ENCODE assay signal across 9 cellular contexts in the genomic region with DNA sequence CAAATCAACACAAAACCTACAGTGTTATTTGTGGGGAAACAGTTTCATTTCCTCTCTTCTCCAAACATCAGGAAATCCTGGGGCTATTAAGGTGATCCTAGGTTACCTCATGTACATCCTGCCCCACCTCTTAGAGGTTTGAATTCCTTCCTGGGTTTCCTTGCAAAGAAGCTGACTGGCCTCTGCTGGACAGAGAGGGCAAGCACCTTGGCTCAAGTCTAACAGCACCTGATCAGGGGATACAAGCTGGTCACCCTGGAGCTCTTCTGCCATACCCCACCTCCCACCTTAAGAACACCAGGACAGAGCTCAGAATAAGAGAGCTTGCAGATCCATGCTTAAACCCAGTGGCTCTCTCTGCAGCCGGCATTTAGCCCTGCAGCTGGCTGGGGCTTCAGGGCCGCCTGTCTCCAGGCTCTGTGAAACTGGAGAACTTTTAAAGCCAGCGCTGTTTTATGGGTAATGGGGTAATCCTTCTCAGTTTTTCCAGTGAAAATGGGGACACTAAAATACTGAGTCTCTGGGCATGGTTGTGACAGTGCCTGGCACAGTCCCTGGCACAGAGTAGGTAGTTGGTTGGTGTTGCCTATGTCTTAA.
DNase-seq lines count a peak whose midpoint lies in the region.
"Had no signal": no experiment of that assay in that cellular context is flagged by ENCODE, and none has a peak within 500 bp of the region (broad histone marks: within the 10 kb centered on the region; RNA-seq: fewer than 3 reads in every experiment).

No MANE protein-coding gene starts in this region.

- H3K9me3 Mint-ChIP-seq in immature natural killer cell = peaks cover 0 to 4% (median 0%) of the 10 kb centered on the region in 6 donors
- H3K9me3 Mint-ChIP-seq: activated B cell treated with CpG ODN at 0.5 μM for 24 hours had no signal

- peak overlapping the region; percentile 26 for H3K9ac ChIP-seq in NT2/D1 (ENCODE audit: insufficient read length, low read depth)
- no peak overlapping the region for H3K9ac ChIP-seq in trophoblast cell (ENCODE audit: low read length)
- H3K9ac ChIP-seq in Karpas-422 (ENCODE audit: low read length) = no peak overlapping the region

- H2BK12ac ChIP-seq in trophoblast cell (ENCODE audit: low read length) = no peak overlapping the region

- H2AFZ ChIP-seq in trophoblast cell (ENCODE audit: insufficient read depth, low read length, poor library complexity) (no peak overlapping the region), Karpas-422 (ENCODE audit: low read length) (no peak overlapping the region)

- no peak overlapping the region for H2BK120ac ChIP-seq in trophoblast cell (ENCODE audit: insufficient read depth, low read length, poor library complexity)

- peaks cover 0 to 13% (median 8%) of the 10 kb centered on the region in 3 donors for H3K27me3 Mint-ChIP-seq in immature natural killer cell (ENCODE audit: low read depth in 3 of 3)

- no peak overlapping the region for H3K27ac ChIP-seq in trophoblast cell (ENCODE audit: low read depth, low read length)
- no peak overlapping the region for H3K27ac ChIP-seq in Karpas-422 (ENCODE audit: low read length)

- H3K9me3 ChIP-seq in NT2/D1 (ENCODE audit: insufficient read depth, low read length) (no peaks in the 10 kb centered on the region), trophoblast cell (ENCODE audit: insufficient read depth, low read depth, low read length) (no peaks in the 10 kb centered on the region), Karpas-422 (ENCODE audit: low read length) (no peaks in the 10 kb centered on the region)

- peaks cover 2% of the 10 kb centered on the region for H3K79me1 ChIP-seq in trophoblast cell (ENCODE audit: low read length)

- H3K14ac ChIP-seq in trophoblast cell (ENCODE audit: low read length) = no peak overlapping the region

- H3K27me3 ChIP-seq in NT2/D1 (ENCODE audit: insufficient read depth, insufficient read length) = peaks cover 5% of the 10 kb centered on the region
- no peaks in the 10 kb centered on the region for H3K27me3 ChIP-seq in trophoblast cell (ENCODE audit: insufficient read depth, low read length)
- H3K27me3 ChIP-seq in Karpas-422 (ENCODE audit: low read length) = no peaks in the 10 kb centered on the region

- no peaks in the 10 kb centered on the region for H4K20me1 ChIP-seq in Karpas-422 (ENCODE audit: insufficient read depth, low read depth, low read length)

- no peak overlapping the region for H4K12ac ChIP-seq in trophoblast cell (ENCODE audit: low read depth, low read length)

- H3K23ac ChIP-seq in trophoblast cell (ENCODE audit: low read length) = no peak overlapping the region

- no peak overlapping the region for H4K91ac ChIP-seq in trophoblast cell (ENCODE audit: low read depth, low read length)

- H3K4me3 Mint-ChIP-seq in immature natural killer cell = no peak overlapping the region
- H3K4me3 Mint-ChIP-seq: activated B cell treated with CpG ODN at 0.5 μM for 24 hours had no signal

- peak; percentile 19 for DNase-seq in NCI-H1105 treated with DMSO at 0.1 percent for 48 hours (lab: John Stamatoyannopoulos, UW)
- no peak for DNase-seq in NCI-H1105 (lab: John Stamatoyannopoulos, UW)
- DNase-seq in NT2/D1 (ENCODE audit: low read depth, low spot score) = peak; percentile 36
- DNase-seq in fibroblast of the conjunctiva (ENCODE audit: low read depth) = peak; percentile 12
- DNase-seq in trophoblast cell = peak; percentile 44 to 72
- no peak for DNase-seq in Karpas-422
- DNase-seq in immature natural killer cell = no peak
- no peak for DNase-seq in inferior parietal cortex (ENCODE audit: extremely low spot score)
- DNase-seq: activated B cell treated with CpG ODN at 0.5 μM for 24 hours had no signal

- H3K79me2 ChIP-seq in trophoblast cell (ENCODE audit: control insufficient read depth, insufficient read depth, low read length, poor library complexity) (no peaks in the 10 kb centered on the region), Karpas-422 (ENCODE audit: low read length) (no peaks in the 10 kb centered on the region)

- no peaks in the 10 kb centered on the region for H3K4me1 ChIP-seq in NT2/D1 (ENCODE audit: insufficient read depth, insufficient read length)
- peaks cover 10 to 11% of the 10 kb centered on the region in 2 experiments for H3K4me1 ChIP-seq in trophoblast cell (ENCODE audit: control insufficient read depth in 1 of 2, insufficient read depth in 2 of 2, low read length in 2 of 2)
- no peaks in the 10 kb centered on the region for H3K4me1 ChIP-seq in Karpas-422 (ENCODE audit: low read length)

- H3K4me3 ChIP-seq in NT2/D1 (ENCODE audit: insufficient read length, low read depth) = peak overlapping the region; percentile 39
- no peak overlapping the region for H3K4me3 ChIP-seq in trophoblast cell (ENCODE audit: low read depth, low read length)
- H3K4me3 ChIP-seq in Karpas-422 (ENCODE audit: low read length) = no peak overlapping the region

- no peak overlapping the region for H3K4ac ChIP-seq in trophoblast cell (ENCODE audit: low read depth, low read length)

- no peak overlapping the region for H2AK5ac ChIP-seq in trophoblast cell (ENCODE audit: low read length)

- H3K36me3 ChIP-seq in NT2/D1 (ENCODE audit: insufficient read depth, insufficient read length, low read length) (no peaks in the 10 kb centered on the region), trophoblast cell (ENCODE audit: control insufficient read depth in 1 of 2, insufficient read depth in 2 of 2, low read length in 2 of 2) (no peaks in the 10 kb centered on the region), Karpas-422 (ENCODE audit: insufficient read depth, low read length) (no peaks in the 10 kb centered on the region)

- no peaks in the 10 kb centered on the region for H3K36me3 Mint-ChIP-seq in immature natural killer cell

- H3K27ac Mint-ChIP-seq in immature natural killer cell = no peak overlapping the region
- H3K27ac Mint-ChIP-seq: activated B cell treated with CpG ODN at 0.5 μM for 24 hours had no signal

- no peak overlapping the region for H3K18ac ChIP-seq in trophoblast cell (ENCODE audit: low read length)

- H3K4me2 ChIP-seq in trophoblast cell (ENCODE audit: low read length) (peak overlapping the region; percentile 48), Karpas-422 (ENCODE audit: low read depth, low read length, poor library complexity, severe bottlenecking) (no peak overlapping the region)

- no peak overlapping the region for H4K8ac ChIP-seq in trophoblast cell (ENCODE audit: low read depth, low read length)

- H2BK5ac ChIP-seq in trophoblast cell (ENCODE audit: low read depth, low read length, poor library complexity) = no peak overlapping the region

- WGBS in trophoblast cell (ENCODE audit: extremely low coverage, insufficient coverage, insufficient read length) = no CpG with 5 or more reads among the region's 3 CpGs

- H3K9me2 ChIP-seq in Karpas-422 (replicated peaks; ENCODE audit: insufficient read depth, low read length) = no peaks in the 10 kb centered on the region

- peaks cover 0 to 7% of the 10 kb centered on the region in 2 donors for H3K4me1 Mint-ChIP-seq in immature natural killer cell

Comparison
In these comparisons a context has a peak if more than half of its experiments do, and no peak if none do; other contexts are left out.
1. DNase-seq: peak in NCI-H1105 treated with DMSO at 0.1 percent for 48 hours (single experiment), NT2/D1 (single experiment), fibroblast of the conjunctiva (single experiment) and trophoblast cell (2 of 2); none in NCI-H1105 (single experiment), Karpas-422 (single experiment), immature natural killer cell (0 of 3) and inferior parietal cortex (single experiment).